ENCODE assay signal across 24 cellular contexts in genomic region chr12:3328571-3328970, GRCh38.
"Had no signal": no experiment of that assay in that cellular context is flagged by ENCODE, and none has a peak within 500 bp of the region (broad histone marks: within the 10 kb centered on the region; RNA-seq: fewer than 3 reads in every experiment).

No MANE protein-coding gene starts in this region.

- H3K4me3 ChIP-seq: left ventricle myocardium inferior, lung, neural progenitor cell, ovary, right atrium auricular region, skin epidermis, stomach, testis, thyroid gland, transverse colon, upper lobe of left lung, vagina had no signal

- H2AFZ ChIP-seq: neural progenitor cell had no signal

- H3K27me3 ChIP-seq: neural progenitor cell, ovary, right atrium auricular region, testis, thyroid gland, transverse colon, upper lobe of left lung, vagina had no signal

- H3K9me3 ChIP-seq: left ventricle myocardium inferior, ovary, right atrium auricular region, stomach, testis, thyroid gland, transverse colon, upper lobe of left lung, vagina had no signal

- DNase-seq: hippocampal formation; left ventricle myocardium inferior; mesendoderm; naive B cell; natural killer cell; nephron progenitor cell; ovary; stimulated activated CD4-positive, alpha-beta T cell treated with anti-CD3 and anti-CD28 coated beads, Interleukin-12 subunit alpha, Interleukin-12 subunit beta, amount 100 ng/mL, for 4 hours; stimulated activated CD4-positive, alpha-beta T cell treated with anti-CD3 and anti-CD28 coated beads, Interleukin-15, amount 100 ng/mL, for 24 hours; stimulated activated CD4-positive, alpha-beta T cell treated with anti-CD3 and anti-CD28 coated beads, Interleukin-2, amount 100 ng/mL, for 24 hours; stimulated activated CD4-positive, alpha-beta T cell treated with anti-CD3 and anti-CD28 coated beads, Interleukin-4, amount 100 ng/mL, for 1 hour; stimulated activated naive B cell treated with anti-CD40 and anti-IgM and Interleukin-4, amounts not matched to agents 10 μg/mL and 1 μg/mL and 100 μg/mL, for 72 hours; stimulated activated naive CD8-positive, alpha-beta T cell treated with anti-CD3 and anti-CD28 coated beads, Interleukin-15, Interleukin-2, amounts not matched to agents 100 U/mL and 50 U/mL, for 24 hours; stomach; testis; transverse colon had no signal

- H3K36me3 ChIP-seq: left ventricle myocardium inferior, neural progenitor cell, ovary, right atrium auricular region, stomach, thyroid gland, transverse colon, upper lobe of left lung, vagina had no signal

- H3K4me1 ChIP-seq: stomach, testis, transverse colon, upper lobe of left lung, vagina had no signal

- H3K27ac ChIP-seq: left ventricle myocardium inferior, neural progenitor cell, ovary, right atrium auricular region, skin epidermis, stomach, testis, transverse colon, upper lobe of left lung, vagina had no signal

- H3K9ac ChIP-seq: neural progenitor cell had no signal

- H3K4me2 ChIP-seq: neural progenitor cell had no signal

- ATAC-seq: sciatic nerve; stimulated activated naive B cell treated with anti-CD40 and anti-IgM and Interleukin-4, amounts not matched to agents 10 μg/mL and 1 μg/mL and 100 μg/mL, for 72 hours; stimulated activated naive CD8-positive, alpha-beta T cell treated with anti-CD3 and anti-CD28 coated beads, Interleukin-15, Interleukin-2, amounts not matched to agents 100 U/mL and 50 U/mL, for 24 hours had no signal
